In genomic region chr10:22542773-22543172, GRCh38 we compare ENCODE assay signal across 16 cellular contexts.
DNase-seq lines count a peak whose midpoint lies in the region; ATAC-seq, FAIRE-seq and TF ChIP-seq lines count a peak whose summit lies in the region.
"Had no signal": no experiment of that assay in that cellular context is flagged by ENCODE, and none has a peak within 500 bp of the region (broad histone marks: within the 10 kb centered on the region; RNA-seq: fewer than 3 reads in every experiment).

No MANE protein-coding gene starts in this region.

- no peak overlapping the region for H3K4me2 ChIP-seq in HepG2 (ENCODE audit: low read depth, low read length)

- H3K27ac Mint-ChIP-seq in T-helper 1 cell treated with Interleukin-12 subunit alpha and Interleukin-12 subunit beta and Interleukin-4 antibody, amounts not matched to agents 30 μg/mL and 1 μg/mL, for 36 hours, result peak overlapping the region; percentile 26
- peak overlapping the region in 2 of 3 donors; percentile 62 to 71 for H3K27ac Mint-ChIP-seq in IgD-negative memory B cell
- peak overlapping the region; percentile 57 for H3K27ac Mint-ChIP-seq in central memory CD8-positive, alpha-beta T cell (ENCODE audit: low read depth)

- TF ChIP-seq CTCF in HepG2 (CRISPR knock-in tag; IDR thresholded peaks at IDR 0.05), result no peak
- no peak for TF ChIP-seq CTCF in gastroesophageal sphincter (IDR thresholded peaks at IDR 0.05)

- peaks cover 12 to 37% of the 10 kb centered on the region in 2 experiments; a peak in 4 of 5 replicates for H3K36me3 ChIP-seq in HepG2 (replicated peaks in 1 of 2; ENCODE audit: control insufficient read depth in 1 of 2, insufficient read depth in 2 of 2, low read length in 2 of 2)
- H3K36me3 ChIP-seq in gastroesophageal sphincter, result peaks cover 0 to 99% of the 10 kb centered on the region in 2 donors

- no peaks in the 10 kb centered on the region for H4K20me1 ChIP-seq in HepG2 (ENCODE audit: insufficient read depth, low read length)

- no peaks in the 10 kb centered on the region for H3K27me3 Mint-ChIP-seq in T-helper 1 cell treated with Interleukin-12 subunit alpha and Interleukin-12 subunit beta and Interleukin-4 antibody, amounts not matched to agents 30 μg/mL and 1 μg/mL, for 36 hours (ENCODE audit: low read depth)
- H3K27me3 Mint-ChIP-seq in IgD-negative memory B cell, result no peaks in the 10 kb centered on the region
- H3K27me3 Mint-ChIP-seq in central memory CD8-positive, alpha-beta T cell, result no peaks in the 10 kb centered on the region

- 33% methylated on average over 7 of the region's 7 CpGs for WGBS in HepG2 (ENCODE audit: low lambda C conversion rate)
- WGBS in gastroesophageal sphincter (ENCODE audit: low coverage in 1 of 2), 2 donors, result 40 to 100% methylated on average over 1 of the region's 7 CpGs

- H3K9me3 Mint-ChIP-seq in T-helper 1 cell treated with Interleukin-12 subunit alpha and Interleukin-12 subunit beta and Interleukin-4 antibody, amounts not matched to agents 30 μg/mL and 1 μg/mL, for 36 hours, result no peaks in the 10 kb centered on the region
- no peaks in the 10 kb centered on the region for H3K9me3 Mint-ChIP-seq in IgD-negative memory B cell
- H3K9me3 Mint-ChIP-seq in central memory CD8-positive, alpha-beta T cell, result no peaks in the 10 kb centered on the region

- ATAC-seq in central memory CD8-positive, alpha-beta T cell (replicated peaks; ENCODE audit: extremely low read depth, poor library complexity, severe bottlenecking), result no peak
- peak; percentile 89 for ATAC-seq in HepG2
- ATAC-seq in gastroesophageal sphincter, result no peak
- ATAC-seq: PC-3 had no signal

- POLR2A ChIA-PET in HepG2 (lab: Yijun Ruan, JAX), result no interaction called here

- H3K79me2 ChIP-seq in HepG2 (ENCODE audit: insufficient read depth, low read length), result no peaks in the 10 kb centered on the region

- H3K9me3 ChIP-seq in HepG2 (ENCODE audit: low read length) (no peaks in the 10 kb centered on the region), gastroesophageal sphincter (no peaks in the 10 kb centered on the region)

- H3K27me3 ChIP-seq in HepG2 (ENCODE audit: control insufficient read depth in 1 of 2, insufficient read depth in 2 of 2, low read length in 2 of 2) (no peaks in the 10 kb centered on the region), gastroesophageal sphincter (no peaks in the 10 kb centered on the region)

- TF ChIP-seq RAD21 in HepG2 (CRISPR knock-in tag; IDR thresholded peaks at IDR 0.05), result no peak

- H3K36me3 Mint-ChIP-seq in T-helper 1 cell treated with Interleukin-12 subunit alpha and Interleukin-12 subunit beta and Interleukin-4 antibody, amounts not matched to agents 30 μg/mL and 1 μg/mL, for 36 hours (ENCODE audit: low read depth), result peaks cover 46% of the 10 kb centered on the region
- peaks cover 11% of the 10 kb centered on the region for H3K36me3 Mint-ChIP-seq in IgD-negative memory B cell
- H3K36me3 Mint-ChIP-seq in central memory CD8-positive, alpha-beta T cell (ENCODE audit: insufficient read depth), result peaks cover 73% of the 10 kb centered on the region

- TF ChIP-seq POLR2A in HepG2 (IDR thresholded peaks at IDR 0.05; ENCODE audit: insufficient read depth in 1 of 2, low read depth in 2 of 2, low read length in 2 of 2), result no peak
- no peak for TF ChIP-seq POLR2A in gastroesophageal sphincter (IDR thresholded peaks at IDR 0.05)

- no peak for TF ChIP-seq EP300 in HepG2 (IDR thresholded peaks at IDR 0.05; ENCODE audit: low read depth in 2 of 2, low read length in 2 of 2)
- TF ChIP-seq EP300 in HepG2 (CRISPR knock-in tag; IDR thresholded peaks at IDR 0.05; ENCODE audit: borderline replicate concordance), result no peak
- TF ChIP-seq EP300 in gastroesophageal sphincter (IDR thresholded peaks at IDR 0.05), result no peak

- H3K4me1 Mint-ChIP-seq in T-helper 1 cell treated with Interleukin-12 subunit alpha and Interleukin-12 subunit beta and Interleukin-4 antibody, amounts not matched to agents 30 μg/mL and 1 μg/mL, for 36 hours (ENCODE audit: low read depth), result peaks cover 7% of the 10 kb centered on the region
- peaks cover 0 to 1% (median 0%) of the 10 kb centered on the region in 3 donors for H3K4me1 Mint-ChIP-seq in IgD-negative memory B cell
- peaks cover 22% of the 10 kb centered on the region for H3K4me1 Mint-ChIP-seq in central memory CD8-positive, alpha-beta T cell

- no peak overlapping the region for H2AFZ ChIP-seq in HepG2 (ENCODE audit: low read length)

- FAIRE-seq in HepG2 (lab: Jason Lieb, UNC), result no peak

- no peak overlapping the region for H3K4me3 ChIP-seq in HepG2 (replicated peaks in 1 of 3; ENCODE audit: insufficient read depth in 1 of 3, low read depth in 2 of 3, low read length in 3 of 3)
- no peak overlapping the region for H3K4me3 ChIP-seq in gastroesophageal sphincter

- H3K27ac ChIP-seq in HepG2 (ENCODE audit: extremely low read length, insufficient read depth, low read length) (no peak overlapping the region), gastroesophageal sphincter (no peak overlapping the region)
- H3K27ac ChIP-seq: 22Rv1 had no signal

- BruUV-seq in HepG2 (replicated peaks; lab: Mats Ljungman, UMichigan), result no TSS peak

- H3K4me1 ChIP-seq in HepG2 (ENCODE audit: insufficient read depth, low read length) (peaks cover 13% of the 10 kb centered on the region), gastroesophageal sphincter (no peaks in the 10 kb centered on the region)

- no peak overlapping the region for H3K9ac ChIP-seq in HepG2 (ENCODE audit: insufficient read depth, low read depth, low read length)

- intact Hi-C loops in HepG2 (cut with micrococcal nuclease; ENCODE audit: unreplicated experiment), result no loop called here

- CTCF ChIA-PET in HepG2 (lab: Yijun Ruan, JAX; ENCODE audit: low intra/inter-chr PET ratio, low total read pairs), result no interaction called here

- DNase-seq in T-helper 1 cell, result no peak
- DNase-seq in central memory CD8-positive, alpha-beta T cell (ENCODE audit: low spot score in 2 of 2), result no peak
- no peak for DNase-seq in HepG2 (ENCODE audit: low spot score)
- no peak for DNase-seq in NCI-H146 (lab: John Stamatoyannopoulos, UW)
- no peak for DNase-seq in activated CD4-positive, alpha-beta T cell treated with anti-CD3 and anti-CD28 coated beads for 48 hours
- DNase-seq: GOT3, KG1, NCI-H1092, NCI-H1694, NCI-H345, NCI-H526 treated with DMSO at 0.1 percent for 48 hours, PC-3 had no signal

- no peak overlapping the region for H3K4me3 Mint-ChIP-seq in T-helper 1 cell treated with Interleukin-12 subunit alpha and Interleukin-12 subunit beta and Interleukin-4 antibody, amounts not matched to agents 30 μg/mL and 1 μg/mL, for 36 hours
- H3K4me3 Mint-ChIP-seq in IgD-negative memory B cell, result no peak overlapping the region
- H3K4me3 Mint-ChIP-seq in central memory CD8-positive, alpha-beta T cell, result no peak overlapping the region

- in situ Hi-C loops in HepG2 (cut with HindIII; ENCODE audit: extremely low pct_ligation_motif_present, low pct_unique_long_range_greater_than_20kb), result no loop called here

TF ChIP-seq in HepG2, 621 proteins besides CTCF, POLR2A, EP300 and RAD21 (continues in another document):
- TF ChIP-seq, protein P1, sequence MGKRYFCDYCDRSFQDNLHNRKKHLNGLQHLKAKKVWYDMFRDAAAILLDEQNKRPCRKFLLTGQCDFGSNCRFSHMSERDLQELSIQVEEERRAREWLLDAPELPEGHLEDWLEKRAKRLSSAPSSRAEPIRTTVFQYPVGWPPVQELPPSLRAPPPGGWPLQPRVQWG (CRISPR knock-in tag; IDR thresholded peaks at IDR 0.05; ENCODE audit: borderline replicate concordance, low read depth), result no peak
- TF ChIP-seq RARA (CRISPR knock-in tag; IDR thresholded peaks at IDR 0.05), result 0 out of 2 replicates have a peak, but pooled peaks have one; percentile 17
- no peak for TF ChIP-seq PHF20 (CRISPR knock-in tag; IDR thresholded peaks at IDR 0.05)
- TF ChIP-seq HNF4A (CRISPR knock-in tag; IDR thresholded peaks at IDR 0.05), result peak; percentile 78
- TF ChIP-seq, protein P2, sequence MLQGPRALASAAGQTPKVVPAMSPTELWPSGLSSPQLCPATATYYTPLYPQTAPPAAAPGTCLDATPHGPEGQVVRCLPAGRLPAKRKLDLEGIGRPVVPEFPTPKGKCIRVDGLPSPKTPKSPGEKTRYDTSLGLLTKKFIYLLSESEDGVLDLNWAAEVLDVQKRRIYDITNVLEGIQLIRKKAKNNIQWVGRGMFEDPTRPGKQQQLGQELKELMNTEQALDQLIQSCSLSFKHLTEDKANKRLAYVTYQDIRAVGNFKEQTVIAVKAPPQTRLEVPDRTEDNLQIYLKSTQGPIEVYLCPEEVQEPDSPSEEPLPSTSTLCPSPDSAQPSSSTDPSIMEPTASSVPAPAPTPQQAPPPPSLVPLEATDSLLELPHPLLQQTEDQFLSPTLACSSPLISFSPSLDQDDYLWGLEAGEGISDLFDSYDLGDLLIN (CRISPR knock-in tag; IDR thresholded peaks at IDR 0.05; ENCODE audit: borderline replicate concordance), result no peak
- peak; percentile 30 for TF ChIP-seq ZNF687 (CRISPR knock-in tag; IDR thresholded peaks at IDR 0.05)
- TF ChIP-seq ZNF12 (CRISPR knock-in tag; IDR thresholded peaks at IDR 0.05), result no peak
- peak; percentile 55 for TF ChIP-seq POGZ (CRISPR knock-in tag; IDR thresholded peaks at IDR 0.05)
- no peak for TF ChIP-seq RFX5 (IDR thresholded peaks at IDR 0.05; ENCODE audit: low read depth, low read length)
